In genomic region chr22:23913306-23913660, GRCh38 we compare ENCODE assay signal across 7 cellular contexts. TPM values are rescaled to one million over a fixed set of nuclear protein-coding genes. Genes with fewer than 3 reads are reported as not detected.
A peak's percentile ranks its signal among the peaks of the same experiment; 100 is the strongest.
DNase-seq lines count a peak whose midpoint lies in the region; TF ChIP-seq lines count a peak whose summit lies in the region.

No MANE protein-coding gene starts in this region.

- H3K9me3 ChIP-seq in duodenal mucosa (ENCODE audit: control insufficient read depth in 1 of 2, low read length in 2 of 2) (no peaks in the 10 kb centered on the region), osteoblast (ENCODE audit: low read depth, low read length) (no peaks in the 10 kb centered on the region)

- peak overlapping the region; percentile 69 to 78 for H3K4me3 ChIP-seq in duodenal mucosa (ENCODE audit: low read depth in 1 of 2, low read length in 2 of 2)
- peak overlapping the region; percentile 82 for H3K4me3 ChIP-seq in osteoblast (ENCODE audit: insufficient read depth, low read length)

- peaks cover 37% of the 10 kb centered on the region in 2 donors for H3K4me1 ChIP-seq in duodenal mucosa (ENCODE audit: control insufficient read depth in 1 of 2, insufficient read depth in 2 of 2, low read length in 2 of 2)
- H3K4me1 ChIP-seq in osteoblast (ENCODE audit: insufficient read depth, low read length), result peaks cover 6% of the 10 kb centered on the region

- H3K27ac ChIP-seq in duodenal mucosa (ENCODE audit: low read depth, low read length) (peak overlapping the region; percentile 73), osteoblast (ENCODE audit: low read depth, low read length) (peak overlapping the region; percentile 85)

- H3K9ac ChIP-seq in duodenal mucosa (ENCODE audit: low read depth in 1 of 2, low read length in 2 of 2), result peak overlapping the region; percentile 61 to 83

- no peaks in the 10 kb centered on the region for H3K79me2 ChIP-seq in osteoblast (ENCODE audit: insufficient read depth, low read length)

- H3K4me2 ChIP-seq in osteoblast (ENCODE audit: insufficient read depth, low read length), result peak overlapping the region; percentile 99

- H3K27me3 ChIP-seq in duodenal mucosa (ENCODE audit: control insufficient read depth in 1 of 2, insufficient read depth in 2 of 2, low read length in 2 of 2), result no peaks in the 10 kb centered on the region
- H3K27me3 ChIP-seq in osteoblast (ENCODE audit: insufficient read depth, low read length), result no peaks in the 10 kb centered on the region

- peak overlapping the region; percentile 92 for H2AFZ ChIP-seq in osteoblast (ENCODE audit: low read length)

- TF ChIP-seq CTCF in osteoblast (IDR thresholded peaks at IDR 0.05; ENCODE audit: extremely low read depth, low read depth, low read length), result no peak

- H3K36me3 ChIP-seq in duodenal mucosa (ENCODE audit: control insufficient read depth in 1 of 2, insufficient read depth in 2 of 2, low read length in 2 of 2) (peaks cover 0 to 2% of the 10 kb centered on the region in 2 donors), osteoblast (ENCODE audit: insufficient read depth, low read length) (no peaks in the 10 kb centered on the region)

- H4K20me1 ChIP-seq in osteoblast (ENCODE audit: insufficient read depth, low read length), result no peaks in the 10 kb centered on the region

- peak; percentile 41 for DNase-seq in GM19240 (ENCODE audit: insufficient read length, low spot score)
- DNase-seq in NAMALWA (ENCODE audit: low spot score), result peak; percentile 62
- DNase-seq in osteoblast (ENCODE audit: insufficient read length, low spot score, missing footprints), result no peak
- no peak for DNase-seq in stimulated activated naive CD4-positive, alpha-beta T cell treated with Interleukin-2 at 50 U/mL for 16 hours (lab: John Stamatoyannopoulos, UW)
- no peak for DNase-seq in NCI-H1092 (lab: John Stamatoyannopoulos, UW)
- DNase-seq in GM03348 (ENCODE audit: low spot score), result no peak

RNA-seq across cellular contexts. Expression of gene MIF, which starts 19.1 kb away (rescaled TPM):
- total RNA-seq in osteoblast, result 123 and 131 TPM in 2 replicates

RNA-seq across cellular contexts. Expression of gene GSTT2B, which starts 47.7 kb away (rescaled TPM):
- total RNA-seq in osteoblast, result 2.4 and 13.8 TPM in 2 replicates

RNA-seq across cellular contexts. Expression of gene DDTL, which starts 53.4 kb away (rescaled TPM):
- 1.8 TPM in 2 replicates for total RNA-seq in osteoblast

RNA-seq across cellular contexts. Expression of gene SLC2A11, which starts 55.6 kb away (rescaled TPM):
- total RNA-seq in osteoblast, result 14.1 and 20.9 TPM in 2 replicates

Comparison
In these comparisons a context has a peak if more than half of its experiments do, and no peak if none do; other contexts are left out.
1. DNase-seq: peak in GM19240 (single experiment) and NAMALWA (single experiment); none in osteoblast (single experiment), stimulated activated naive CD4-positive, alpha-beta T cell treated with Interleukin-2 at 50 U/mL for 16 hours (single experiment), NCI-H1092 (single experiment) and GM03348 (single experiment).